ENCODE assay signal across 1 cellular context in genomic region chr1:24207395-24207687, GRCh38. TPM values are rescaled to one million over a fixed set of nuclear protein-coding genes. Genes with fewer than 3 reads are reported as not detected.
"Had no signal": no experiment of that assay in that cellular context is flagged by ENCODE, and none has a peak within 500 bp of the region (broad histone marks: within the 10 kb centered on the region; RNA-seq: fewer than 3 reads in every experiment).

No MANE protein-coding gene starts in this region.

RNA-seq across cellular contexts. Expression of gene IFNLR1, which starts 20.3 kb away (rescaled TPM):
- total RNA-seq: endothelial cell of umbilical vein had no signal
